Comparison of ENCODE assay signal across 20 cellular contexts in genomic region chr2:174149530-174149929, GRCh38.
DNase-seq lines count a peak whose midpoint lies in the region; ATAC-seq, FAIRE-seq and TF ChIP-seq lines count a peak whose summit lies in the region.
"Had no signal": no experiment of that assay in that cellular context is flagged by ENCODE, and none has a peak within 500 bp of the region (broad histone marks: within the 10 kb centered on the region; RNA-seq: fewer than 3 reads in every experiment).

No MANE protein-coding gene starts in this region.

- H2BK15ac ChIP-seq in IMR-90 (ENCODE audit: low read depth, low read length) (no peak overlapping the region), H1 (ENCODE audit: low read length) (no peak overlapping the region)

- no peak overlapping the region for H3K27ac ChIP-seq in A549
- no peak overlapping the region for H3K27ac ChIP-seq in IMR-90 (ENCODE audit: insufficient read depth, low read length)
- no peak overlapping the region for H3K27ac ChIP-seq in H1 (ENCODE audit: low read depth, low read length)
- H3K27ac ChIP-seq: BLaER1 treated with 17β-estradiol and CSF1 and Interleukin-3, amounts not matched to agents 10 nM and 100 nM; C4-2B had no signal

- TF ChIP-seq RAD21 in A549 (conservative IDR thresholded peaks at IDR 0.05 in 1 of 2, IDR thresholded peaks at IDR 0.05 in 1 of 2) (no peak), IMR-90 (IDR thresholded peaks at IDR 0.05; ENCODE audit: low read length) (no peak), H1 (IDR thresholded peaks at IDR 0.05 in 1 of 2, conservative IDR thresholded peaks at IDR 0.05 in 1 of 2; ENCODE audit: low read depth in 2 of 2, low read length in 2 of 2) (no peak)

- CTCF ChIA-PET in A549 (lab: Yijun Ruan, JAX) = no interaction called here
- CTCF ChIA-PET in IMR-90 (lab: Yijun Ruan, JAX) = no interaction called here
- CTCF ChIA-PET in H1 (lab: Charles Lee; ENCODE audit: partially characterized antibody) = interaction anchor here (1.1 to 1.4 kb wide), 3 partner anchors 11 to 701 kb away, joined by 3 to 6 read pairs (median 3); no protein-coding TSS in a partner anchor

- H3K4me2 ChIP-seq in A549 = no peak overlapping the region
- no peak overlapping the region for H3K4me2 ChIP-seq in IMR-90 (ENCODE audit: low read depth, low read length)
- H3K4me2 ChIP-seq in H1 (ENCODE audit: insufficient read depth in 1 of 2, low read depth in 2 of 2, low read length in 2 of 2) = no peak overlapping the region
- H3K4me2 ChIP-seq: BLaER1 treated with 17β-estradiol and CSF1 and Interleukin-3, amounts not matched to agents 10 nM and 100 nM had no signal

- H3K4me3 ChIP-seq in A549 (no peak overlapping the region), IMR-90 (ENCODE audit: insufficient read depth, low read depth, low read length) (no peak overlapping the region), H1 (ENCODE audit: extremely low read depth in 1 of 4, insufficient read depth in 2 of 4, low read depth in 3 of 4, low read length in 4 of 4) (no peak overlapping the region)
- H3K4me3 ChIP-seq: BLaER1 treated with 17β-estradiol and CSF1 and Interleukin-3, amounts not matched to agents 10 nM and 100 nM had no signal

- H3K9me1 ChIP-seq in IMR-90 (ENCODE audit: insufficient read depth, low read length) = peaks cover 3% of the 10 kb centered on the region; the same call in 1 of the 2 replicates

- dilution Hi-C loops in IMR-90 (cut with HindIII; ENCODE audit: low sequenced_read_pairs, unreplicated experiment) = no loop called here

- H4K20me1 ChIP-seq in IMR-90 (ENCODE audit: insufficient read depth, low read length) (peaks cover 8% of the 10 kb centered on the region), H1 (replicated peaks in 1 of 2; ENCODE audit: control insufficient read depth in 1 of 2, insufficient read depth in 2 of 2, low read length in 2 of 2) (no peaks in the 10 kb centered on the region)

- H4K5ac ChIP-seq in IMR-90 (ENCODE audit: low read depth, low read length) = no peak overlapping the region
- no peak overlapping the region for H4K5ac ChIP-seq in H1 (ENCODE audit: insufficient read length, low read depth, low read length)

- ATAC-seq in A549 (no peak), IMR-90 (ENCODE audit: low read depth) (no peak), HG03097 (IDR thresholded peaks at IDR 0.05; ENCODE audit: low FRiP score, unreplicated experiment) (no peak)
- ATAC-seq: CD8-positive, alpha-beta T cell had no signal

- H3K9me3 ChIP-seq in A549 = no peaks in the 10 kb centered on the region
- no peaks in the 10 kb centered on the region for H3K9me3 ChIP-seq in IMR-90 (ENCODE audit: control insufficient read depth, insufficient read depth, low read length)
- no peaks in the 10 kb centered on the region for H3K9me3 ChIP-seq in H1 (ENCODE audit: insufficient read depth in 2 of 2, low read depth in 1 of 2, low read length in 1 of 2)
- H3K9me3 ChIP-seq: BLaER1 treated with 17β-estradiol and CSF1 and Interleukin-3, amounts not matched to agents 10 nM and 100 nM; Caco-2 had no signal

- TF ChIP-seq POLR2A in A549 (IDR thresholded peaks at IDR 0.05; ENCODE audit: low read length) (no peak), IMR-90 (IDR thresholded peaks at IDR 0.05; ENCODE audit: low read depth, low read length) (no peak), H1 (IDR thresholded peaks at IDR 0.05; ENCODE audit: control extremely low read depth in 1 of 2, low read depth in 2 of 2, low read length in 2 of 2) (no peak)

- H4K91ac ChIP-seq in IMR-90 (ENCODE audit: insufficient read depth, low read depth, low read length) (no peak overlapping the region), H1 (replicated peaks; ENCODE audit: insufficient read length, low read length) (no peak overlapping the region)

- H2AK9ac ChIP-seq in IMR-90 (replicated peaks; ENCODE audit: low read depth, low read length, poor library complexity) = no peak overlapping the region

- intact Hi-C loops in IMR-90 (cut with micrococcal nuclease) = no loop called here

- H3K27me3 ChIP-seq in IMR-90 (ENCODE audit: control insufficient read depth, insufficient read depth, low read length) (no peaks in the 10 kb centered on the region), H1 (replicated peaks in 1 of 4; ENCODE audit: control insufficient read depth in 3 of 4, extremely low read depth in 1 of 4, insufficient read depth in 3 of 4, low read length in 3 of 4) (no peaks in the 10 kb centered on the region)
- H3K27me3 ChIP-seq: BLaER1 treated with 17β-estradiol and CSF1 and Interleukin-3, amounts not matched to agents 10 nM and 100 nM had no signal

- H3K4ac ChIP-seq in IMR-90 (ENCODE audit: low read depth, low read length) (no peak overlapping the region), H1 (replicated peaks; ENCODE audit: insufficient read length, low read depth, low read length) (no peak overlapping the region)

- H3K23ac ChIP-seq in IMR-90 (ENCODE audit: low read depth, low read length) (no peak overlapping the region), H1 (ENCODE audit: insufficient read length) (no peak overlapping the region)

- H3K9ac ChIP-seq in IMR-90 (ENCODE audit: low read depth, low read length) = no peak overlapping the region
- H3K9ac ChIP-seq in H1 (replicated peaks in 1 of 4; ENCODE audit: extremely low read depth in 1 of 4, low read depth in 3 of 4, low read length in 3 of 4) = no peak overlapping the region
- H3K9ac ChIP-seq: BLaER1 treated with 17β-estradiol and CSF1 and Interleukin-3, amounts not matched to agents 10 nM and 100 nM had no signal

- H3K23me2 ChIP-seq in H1 (ENCODE audit: low read depth, low read length) = no peaks in the 10 kb centered on the region

- no peak overlapping the region for H3K14ac ChIP-seq in IMR-90 (replicated peaks; ENCODE audit: low read depth, low read length)
- H3K14ac ChIP-seq in H1 (ENCODE audit: insufficient read length) = no peak overlapping the region

- H3K79me1 ChIP-seq in IMR-90 (ENCODE audit: low read depth in 1 of 2, low read length in 2 of 2) = peaks cover 14 to 22% of the 10 kb centered on the region in 2 experiments
- H3K79me1 ChIP-seq in H1 (ENCODE audit: low read depth, low read length) = no peaks in the 10 kb centered on the region; the same call in 1 of the 2 replicates

- H3K36me3 ChIP-seq in IMR-90 (ENCODE audit: control insufficient read depth, insufficient read depth, low read length) (no peaks in the 10 kb centered on the region), H1 (ENCODE audit: control insufficient read depth in 2 of 4, insufficient read depth in 4 of 4, low read length in 3 of 4) (no peaks in the 10 kb centered on the region)

- no TSS peak for BruUV-seq in IMR-90 (replicated peaks; lab: Mats Ljungman, UMichigan)

- no peak overlapping the region for H2AK5ac ChIP-seq in IMR-90 (ENCODE audit: low read depth, low read length)
- H2AK5ac ChIP-seq in H1 (ENCODE audit: low read depth, low read length) = no peak overlapping the region

- H2BK20ac ChIP-seq in IMR-90 (ENCODE audit: low read depth, low read length) (no peak overlapping the region), H1 (ENCODE audit: low read length) (no peak overlapping the region)

- H3K4me1 ChIP-seq in A549 = peaks cover 10% of the 10 kb centered on the region
- peaks cover 4% of the 10 kb centered on the region for H3K4me1 ChIP-seq in IMR-90 (ENCODE audit: control insufficient read depth, insufficient read depth, low read length)
- H3K4me1 ChIP-seq in H1 (replicated peaks in 1 of 4; ENCODE audit: control insufficient read depth in 3 of 4, insufficient read depth in 4 of 4, low read length in 3 of 4) = no peaks in the 10 kb centered on the region
- H3K4me1 ChIP-seq: Caco-2 had no signal

- DNase-seq in A549 (ENCODE audit: low read depth in 1 of 2, low spot score in 1 of 2) = no peak
- DNase-seq in IMR-90 = no peak
- DNase-seq in H1 (ENCODE audit: low read depth in 1 of 2, low spot score in 2 of 2) = no peak
- no peak for DNase-seq in NCI-H2029 (lab: John Stamatoyannopoulos, UW)
- DNase-seq: 8988T; AML-193; Caco-2; Calu3; CD4-positive, alpha-beta T cell; CD8-positive, alpha-beta T cell; DMS79 treated with DMSO at 0.1 percent for 48 hours; GF-D8 had no signal

- FAIRE-seq in A549 (lab: Jason Lieb, UNC) = no peak
- no peak for FAIRE-seq in H1 (lab: Jason Lieb, UNC)
- FAIRE-seq: A204.1, D721Med, G401.6, GM12891, GM19239 had no signal

- H3K18ac ChIP-seq in IMR-90 (ENCODE audit: low read depth, low read length) (no peak overlapping the region), H1 (ENCODE audit: extremely low read depth, low read length) (no peak overlapping the region)

- H2BK5ac ChIP-seq in IMR-90 (ENCODE audit: low read depth, low read length, poor library complexity, severe bottlenecking) = no peak overlapping the region
- H2BK5ac ChIP-seq in H1 (ENCODE audit: low read depth, low read length) = no peak overlapping the region

- H3K79me2 ChIP-seq in H1 (ENCODE audit: control insufficient read depth in 1 of 2, insufficient read depth in 2 of 2, low read length in 2 of 2) = peaks cover 0 to 10% of the 10 kb centered on the region in 2 experiments; a peak in 2 of 4 replicates

- TF ChIP-seq CTCF in A549 (IDR thresholded peaks at IDR 0.05) = no peak
- no peak for TF ChIP-seq CTCF in IMR-90 (conservative IDR thresholded peaks at IDR 0.05; ENCODE audit: low read depth, low read length)
- TF ChIP-seq CTCF in H1 (IDR thresholded peaks at IDR 0.05; ENCODE audit: control extremely low read depth in 1 of 3, insufficient read depth in 1 of 3, low read depth in 1 of 3, low read length in 3 of 3) = no peak

- H2BK12ac ChIP-seq in H1 (ENCODE audit: low read depth, low read length) = no peak overlapping the region

- in situ Hi-C loops in IMR-90 (cut with MboI; ENCODE audit: low sequenced_read_pairs) = no loop called here

- POLR2A ChIA-PET in A549 (lab: Yijun Ruan, JAX) = no interaction called here
- POLR2A ChIA-PET in IMR-90 (lab: Charles Lee; ENCODE audit: unreplicated experiment) = no interaction called here
- POLR2A ChIA-PET in H1 (lab: Charles Lee; ENCODE audit: partially characterized antibody) = no interaction called here

- H2AFZ ChIP-seq in IMR-90 (replicated peaks; ENCODE audit: low read length, poor library complexity) (no peak overlapping the region), H1 (ENCODE audit: low read length) (no peak overlapping the region)

- 92% methylated on average over 2 of the region's 2 CpGs for WGBS in A549 (ENCODE audit: missing lambda C conversion rate)
- WGBS in IMR-90 (ENCODE audit: extremely low coverage in 2 of 2, insufficient read length in 1 of 2), 2 experiments = no CpG with 5 or more reads among the region's 2 CpGs
- WGBS in H1 (ENCODE audit: extremely low coverage in 1 of 2, insufficient coverage in 1 of 2, insufficient read length in 1 of 2, insufficient replicate concordance in 2 of 2, low coverage in 1 of 2, low lambda C conversion rate in 2 of 2, missing lambda C conversion rate in 1 of 2), 2 experiments = 85% methylated on average over 2 of the region's 2 CpGs; no CpG with 5 or more reads in 1 of the 2 experiments

- H2BK120ac ChIP-seq in IMR-90 (ENCODE audit: low read depth, low read length) (no peak overlapping the region), H1 (replicated peaks; ENCODE audit: low read depth, low read length) (no peak overlapping the region)

- H3K56ac ChIP-seq in IMR-90 (ENCODE audit: extremely low read depth, insufficient read depth, low read length) = no peak overlapping the region
- no peak overlapping the region for H3K56ac ChIP-seq in H1 (replicated peaks; ENCODE audit: insufficient read length, low read depth, low read length)

- TF ChIP-seq EP300 in A549 (IDR thresholded peaks at IDR 0.05) = no peak
- no peak for TF ChIP-seq EP300 in H1 (IDR thresholded peaks at IDR 0.05; ENCODE audit: borderline replicate concordance in 1 of 2, low read depth in 2 of 2, low read length in 2 of 2)

- H4K8ac ChIP-seq in IMR-90 (ENCODE audit: low read depth in 2 of 2, low read length in 2 of 2) (no peak overlapping the region), H1 (ENCODE audit: extremely low read depth, insufficient read depth, low read length) (no peak overlapping the region)

Comparison
In these comparisons a context has a peak if more than half of its experiments do, and no peak if none do; other contexts are left out.
1. Of the 18 proteins assayed by ChIP-seq in both H1 and A549: peak only in H1: none; only in A549: none; in both: MAFK; in neither: 17.